In the genomic region with DNA sequence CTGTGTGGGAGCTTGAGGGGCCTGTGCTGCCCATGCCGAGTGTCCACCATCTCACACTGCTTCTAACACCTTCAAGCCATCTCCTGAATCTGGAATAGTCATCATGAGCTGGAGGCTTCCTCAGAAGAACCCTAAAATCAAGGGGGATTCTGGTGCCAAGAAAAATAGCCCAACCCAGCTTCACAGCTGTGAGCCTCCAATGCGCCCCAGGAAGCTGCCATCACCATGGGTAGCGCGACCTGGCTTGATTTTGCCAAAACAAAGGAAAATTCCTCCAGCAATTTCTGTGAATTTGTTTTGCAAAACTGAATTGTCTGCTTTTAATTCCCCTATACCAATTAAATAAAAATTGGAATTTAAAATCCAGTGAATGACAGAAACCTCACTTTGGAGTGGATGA, we compare ENCODE assay signal across 25 cellular contexts. TPM values are rescaled to one million over a fixed set of nuclear protein-coding genes. Genes with fewer than 3 reads are reported as not detected.
"Had no signal": no experiment of that assay in that cellular context is flagged by ENCODE, and none has a peak within 500 bp of the region (broad histone marks: within the 10 kb centered on the region; RNA-seq: fewer than 3 reads in every experiment).

No MANE protein-coding gene starts in this region.

- DNase-seq: activated B cell treated with CpG ODN at 0.5 μM for 24 hours; activated CD4-positive, alpha-beta memory T cell treated with anti-CD3 and anti-CD28 coated beads for 36 hours; activated CD4-positive, alpha-beta T cell treated with anti-CD3 and anti-CD28 coated beads for 1 hour; activated CD4-positive, alpha-beta T cell treated with anti-CD3 and anti-CD28 coated beads, Interleukin-2, amount 10 ng/mL, durations not matched to agents 7 days and 5 days; activated CD8-positive, alpha-beta memory T cell treated with anti-CD3 and anti-CD28 coated beads for 24 hours; activated gamma-delta T cell treated with Interleukin-2 at 50 U/mL for 16 hours; activated naive CD4-positive, alpha-beta T cell treated with anti-CD3 and anti-CD28 coated beads, Interleukin-2, amount 10 ng/mL, durations not matched to agents 7 days and 5 days; activated naive CD8-positive, alpha-beta T cell treated with anti-CD3 and anti-CD28 coated beads for 36 hours; activated T-cell treated with anti-CD3 and anti-CD28 coated beads, Interleukin-2, amount 50 U/mL, for 4 hours; cerebellar nuclear complex; Kasumi-1; KBM-7; NCI-H1048; NCI-H1930; NCI-H2107; NCI-H2171 treated with DMSO at 0.1 percent for 48 hours; NCI-H526; NCI-H774; SIG-M5; T-cell; T-helper 2 cell had no signal

- H3K27ac ChIP-seq: SK-N-MC had no signal

RNA-seq across cellular contexts. Expression of a gene that starts 6.2 kb away (rescaled TPM):
- total RNA-seq: activated B cell treated with CpG ODN at 0.5 μM for 24 hours; activated CD4-positive, alpha-beta memory T cell treated with anti-CD3 and anti-CD28 coated beads for 36 hours; activated CD4-positive, alpha-beta T cell treated with anti-CD3 and anti-CD28 coated beads, Interleukin-2, amount 10 ng/mL, durations not matched to agents 7 days and 5 days; activated naive CD8-positive, alpha-beta T cell treated with anti-CD3 and anti-CD28 coated beads for 36 hours; activated T-cell treated with anti-CD3 and anti-CD28 coated beads, Interleukin-2, amount 50 U/mL, for 4 hours; cardiac septum; NCI-H460 had no signal

RNA-seq across cellular contexts. Expression of a gene that starts 11.2 kb away (rescaled TPM):
- total RNA-seq: activated B cell treated with CpG ODN at 0.5 μM for 24 hours; activated CD4-positive, alpha-beta memory T cell treated with anti-CD3 and anti-CD28 coated beads for 36 hours; activated CD4-positive, alpha-beta T cell treated with anti-CD3 and anti-CD28 coated beads, Interleukin-2, amount 10 ng/mL, durations not matched to agents 7 days and 5 days; activated naive CD8-positive, alpha-beta T cell treated with anti-CD3 and anti-CD28 coated beads for 36 hours; activated T-cell treated with anti-CD3 and anti-CD28 coated beads, Interleukin-2, amount 50 U/mL, for 4 hours; cardiac septum; NCI-H460; T-cell had no signal
- polyA plus RNA-seq: adipose tissue had no signal
